Comparison of ENCODE assay signal across 2 cellular contexts in genomic region chr1:27883536-27884181, GRCh38.
TF ChIP-seq lines count a peak whose summit lies in the region.

No MANE protein-coding gene starts in this region.

TF ChIP-seq in liver, 16 proteins besides CTCF, POLR2A, EP300 and RAD21:
- TF ChIP-seq MAX (IDR thresholded peaks at IDR 0.05) (no peak), FOXA2 (IDR thresholded peaks at IDR 0.05) (no peak), YY1 (IDR thresholded peaks at IDR 0.05) (no peak), HNF4G (IDR thresholded peaks at IDR 0.05) (no peak), JUND (IDR thresholded peaks at IDR 0.05) (no peak), FOXA1 (IDR thresholded peaks at IDR 0.05) (no peak), TAF1 (conservative IDR thresholded peaks at IDR 0.05) (no peak), EGR1 (IDR thresholded peaks at IDR 0.05; ENCODE audit: low read depth in 2 of 2) (no peak), NR2F2 (IDR thresholded peaks at IDR 0.05) (no peak), HNF4A (conservative IDR thresholded peaks at IDR 0.05) (no peak), SP1 (IDR thresholded peaks at IDR 0.05) (no peak), REST (IDR thresholded peaks at IDR 0.05) (no peak), GABPA (IDR thresholded peaks at IDR 0.05 in 1 of 2, conservative IDR thresholded peaks at IDR 0.05 in 1 of 2) (no peak), ZBTB33 (IDR thresholded peaks at IDR 0.05) (no peak), RXRA (IDR thresholded peaks at IDR 0.05) (no peak)
- TF ChIP-seq, protein P1, sequence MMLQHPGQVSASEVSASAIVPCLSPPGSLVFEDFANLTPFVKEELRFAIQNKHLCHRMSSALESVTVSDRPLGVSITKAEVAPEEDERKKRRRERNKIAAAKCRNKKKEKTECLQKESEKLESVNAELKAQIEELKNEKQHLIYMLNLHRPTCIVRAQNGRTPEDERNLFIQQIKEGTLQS (IDR thresholded peaks at IDR 0.05) = no peak

TF ChIP-seq in HepG2, 621 proteins besides CTCF, POLR2A, EP300 and RAD21:
- no peak for TF ChIP-seq EZH2 (conservative IDR thresholded peaks at IDR 0.05; ENCODE audit: low read depth, low read length)
- no peak for TF ChIP-seq HDAC6 (IDR thresholded peaks at IDR 0.05; ENCODE audit: low read depth, low read length)
- TF ChIP-seq ZIK1 (CRISPR knock-in tag; IDR thresholded peaks at IDR 0.05; ENCODE audit: borderline replicate concordance, low read depth) = no peak
- no peak for TF ChIP-seq ZBTB8A (CRISPR knock-in tag; IDR thresholded peaks at IDR 0.05; ENCODE audit: borderline replicate concordance, low read depth)
- TF ChIP-seq ATF7-NPFF (CRISPR knock-in tag; IDR thresholded peaks at IDR 0.05; ENCODE audit: low read depth) = no peak
- TF ChIP-seq TAF1 (CRISPR knock-in tag; IDR thresholded peaks at IDR 0.05) = no peak
- TF ChIP-seq ZNF329 (CRISPR knock-in tag; IDR thresholded peaks at IDR 0.05; ENCODE audit: low read depth) = no peak
- TF ChIP-seq NR2F6 (IDR thresholded peaks at IDR 0.05) = no peak
- no peak for TF ChIP-seq NR2F6 (CRISPR knock-in tag; IDR thresholded peaks at IDR 0.05)
- TF ChIP-seq ZNF501 (CRISPR knock-in tag; IDR thresholded peaks at IDR 0.05) = no peak
- TF ChIP-seq ZNF20 (CRISPR knock-in tag; IDR thresholded peaks at IDR 0.05) = no peak
- TF ChIP-seq ZKSCAN8 (CRISPR knock-in tag; IDR thresholded peaks at IDR 0.05; ENCODE audit: borderline replicate concordance) = no peak
- TF ChIP-seq ZNF468 (CRISPR knock-in tag; IDR thresholded peaks at IDR 0.05) = no peak
- no peak for TF ChIP-seq KLF13 (CRISPR knock-in tag; IDR thresholded peaks at IDR 0.05)
- TF ChIP-seq, protein P2, sequence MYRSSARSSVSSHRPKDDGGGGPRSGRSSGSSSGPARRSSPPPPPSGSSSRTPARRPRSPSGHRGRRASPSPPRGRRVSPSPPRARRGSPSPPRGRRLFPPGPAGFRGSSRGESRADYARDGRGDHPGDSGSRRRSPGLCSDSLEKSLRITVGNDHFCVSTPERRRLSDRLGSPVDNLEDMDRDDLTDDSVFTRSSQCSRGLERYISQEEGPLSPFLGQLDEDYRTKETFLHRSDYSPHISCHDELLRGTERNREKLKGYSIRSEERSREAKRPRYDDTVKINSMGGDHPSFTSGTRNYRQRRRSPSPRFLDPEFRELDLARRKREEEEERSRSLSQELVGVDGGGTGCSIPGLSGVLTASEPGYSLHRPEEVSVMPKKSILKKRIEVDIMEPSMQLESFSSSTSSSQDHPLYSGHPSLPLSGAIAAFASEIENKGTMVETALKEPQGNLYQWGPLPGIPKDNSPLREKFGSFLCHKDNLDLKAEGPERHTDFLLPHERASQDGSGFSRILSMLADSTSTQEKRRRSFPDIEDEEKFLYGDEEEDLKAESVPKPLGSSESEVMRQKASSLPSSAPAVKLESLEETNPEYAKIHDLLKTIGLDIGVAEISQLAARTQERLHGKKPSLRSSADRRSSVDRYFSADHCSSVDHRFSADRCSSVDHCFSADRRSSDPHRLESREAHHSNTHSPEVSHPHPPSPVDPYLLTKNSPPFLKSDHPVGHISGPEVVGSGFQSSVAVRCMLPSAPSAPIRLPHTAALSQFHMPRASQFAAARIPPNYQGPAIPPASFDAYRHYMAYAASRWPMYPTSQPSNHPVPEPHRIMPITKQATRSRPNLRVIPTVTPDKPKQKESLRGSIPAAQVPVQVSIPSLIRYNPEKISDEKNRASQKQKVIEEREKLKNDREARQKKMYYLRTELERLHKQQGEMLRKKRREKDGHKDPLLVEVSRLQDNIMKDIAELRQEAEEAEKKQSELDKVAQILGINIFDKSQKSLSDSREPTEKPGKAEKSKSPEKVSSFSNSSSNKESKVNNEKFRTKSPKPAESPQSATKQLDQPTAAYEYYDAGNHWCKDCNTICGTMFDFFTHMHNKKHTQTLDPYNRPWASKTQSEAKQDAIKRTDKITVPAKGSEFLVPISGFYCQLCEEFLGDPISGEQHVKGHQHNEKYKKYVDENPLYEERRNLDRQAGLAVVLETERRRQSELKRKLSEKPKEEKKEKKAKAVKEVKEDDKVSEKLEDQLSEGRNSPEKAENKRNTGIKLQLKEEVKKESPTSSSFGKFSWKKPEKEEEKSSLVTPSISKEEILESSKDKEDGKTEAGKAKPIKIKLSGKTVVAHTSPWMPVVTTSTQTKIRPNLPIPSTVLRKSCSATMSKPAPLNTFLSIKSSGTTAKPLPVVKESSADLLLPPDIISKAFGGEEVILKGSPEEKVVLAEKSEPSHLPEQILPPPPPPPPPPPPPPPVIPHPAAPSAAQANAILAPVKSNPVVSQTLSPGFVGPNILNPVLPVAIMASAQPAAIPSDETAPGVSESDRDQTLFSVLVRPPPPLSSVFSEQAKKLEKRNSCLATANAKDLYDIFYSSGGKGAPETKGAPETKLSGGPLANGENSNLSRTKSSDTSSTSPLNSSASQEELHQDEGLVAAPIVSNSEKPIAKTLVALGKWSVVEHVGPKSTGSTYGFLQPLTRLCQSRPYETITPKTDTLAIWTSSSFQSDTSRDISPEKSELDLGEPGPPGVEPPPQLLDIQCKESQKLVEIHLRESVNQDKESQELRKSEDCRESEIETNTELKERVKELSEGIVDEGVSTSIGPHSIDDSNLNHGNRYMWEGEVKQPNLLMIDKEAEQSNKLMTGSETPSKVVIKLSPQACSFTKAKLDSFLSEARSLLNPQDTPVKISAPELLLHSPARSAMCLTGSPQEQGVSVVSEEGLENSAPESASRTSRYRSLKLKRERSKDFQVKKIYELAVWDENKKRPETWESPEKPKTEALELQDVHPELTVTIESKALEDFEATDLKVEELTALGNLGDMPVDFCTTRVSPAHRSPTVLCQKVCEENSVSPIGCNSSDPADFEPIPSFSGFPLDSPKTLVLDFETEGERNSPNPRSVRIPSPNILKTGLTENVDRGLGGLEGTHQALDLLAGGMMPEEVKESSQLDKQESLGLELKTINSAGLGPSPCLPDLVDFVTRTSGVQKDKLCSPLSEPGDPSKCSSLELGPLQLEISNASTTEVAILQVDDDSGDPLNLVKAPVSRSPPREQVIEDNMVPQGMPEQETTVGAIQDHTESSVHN (CRISPR knock-in tag; IDR thresholded peaks at IDR 0.05) = no peak
- TF ChIP-seq ZNF558 (CRISPR knock-in tag; IDR thresholded peaks at IDR 0.05; ENCODE audit: borderline replicate concordance) = no peak
- TF ChIP-seq ZNF12 (CRISPR knock-in tag; IDR thresholded peaks at IDR 0.05) = no peak
- no peak for TF ChIP-seq MLXIP (CRISPR knock-in tag; IDR thresholded peaks at IDR 0.05; ENCODE audit: borderline replicate concordance)
- no peak for TF ChIP-seq FOXM1 (CRISPR knock-in tag; IDR thresholded peaks at IDR 0.05)
- TF ChIP-seq TCF7L2 (IDR thresholded peaks at IDR 0.05; ENCODE audit: low read depth, low read length) = no peak
